1 cellular context compared by ENCODE assay signal in genomic region chr3:74532446-74532845, GRCh38.
TF ChIP-seq lines count a peak whose summit lies in the region.

No MANE protein-coding gene starts in this region.

TF ChIP-seq in SK-N-SH, 30 proteins besides CTCF, POLR2A, EP300 and RAD21 (continued from another document):
- TF ChIP-seq FOXJ3 (CRISPR knock-in tag; IDR thresholded peaks at IDR 0.05) = no peak
- TF ChIP-seq NFIC (IDR thresholded peaks at IDR 0.05; ENCODE audit: borderline replicate concordance) = peak; percentile 47; the same call in 1 of the 2 replicates
- no peak for TF ChIP-seq NRF1 (IDR thresholded peaks at IDR 0.05; ENCODE audit: low read depth, low read length)
- peak; percentile 82 for TF ChIP-seq FOSL2 (IDR thresholded peaks at IDR 0.05; ENCODE audit: borderline replicate concordance, low read depth)
- TF ChIP-seq RFX5 (IDR thresholded peaks at IDR 0.05; ENCODE audit: low read length) = no peak
